ENCODE assay signal across 8 cellular contexts in the genomic region with DNA sequence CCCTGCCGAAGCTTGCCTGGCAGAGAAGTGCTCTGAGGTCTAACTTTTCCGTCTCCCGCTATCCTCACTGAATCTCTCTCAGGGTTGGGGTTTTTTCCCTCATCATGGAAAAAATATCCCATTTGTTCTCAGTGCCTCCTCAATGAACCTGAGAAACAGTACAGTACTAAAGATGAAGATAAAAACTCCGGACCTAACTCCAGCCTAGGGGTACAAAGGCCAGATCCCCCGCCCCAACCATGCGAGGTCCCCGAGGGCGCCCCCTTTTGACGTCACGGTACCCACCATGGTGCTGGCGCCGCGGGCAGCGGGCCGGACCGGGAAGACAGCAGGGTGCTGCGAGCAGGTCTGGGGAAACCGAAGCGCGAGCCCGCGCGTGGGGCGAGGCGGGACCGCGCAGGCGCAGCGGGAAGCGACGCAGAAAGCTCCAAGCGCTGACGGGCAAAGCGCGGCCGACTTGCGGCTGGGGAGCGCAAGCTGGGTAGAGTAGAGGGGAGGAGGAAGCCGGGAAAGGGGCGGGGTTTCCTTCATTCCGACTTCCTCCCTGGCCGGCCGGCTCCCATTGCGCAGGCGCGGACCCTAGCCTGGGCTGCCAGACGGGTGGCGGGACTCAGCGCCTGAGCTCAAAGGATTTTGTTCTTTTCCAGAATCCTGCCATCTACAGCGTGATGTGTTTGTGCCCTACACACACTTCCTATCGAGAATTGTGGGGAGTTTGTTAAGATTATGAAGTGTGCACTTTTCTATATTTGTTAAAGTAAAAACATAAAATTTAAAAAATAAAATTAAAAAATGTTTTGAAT. TPM values are rescaled to one million over a fixed set of nuclear protein-coding genes. Genes with fewer than 3 reads are reported as not detected.
A peak's percentile ranks its signal among the peaks of the same experiment; 100 is the strongest.
DNase-seq lines count a peak whose midpoint lies in the region; ATAC-seq and TF ChIP-seq lines count a peak whose summit lies in the region.

TSS of gene LSM2 (minus strand) at position 497 of the 803 bp plus-strand sequence. CDS start at position 288, 209 bp downstream.

- peak within 1 kb of the TSS; percentile 93 for H3K4me3 Mint-ChIP-seq in activated T-cell treated with anti-CD3 and anti-CD28 coated beads, Interleukin-2, amount 50 U/mL, for 24 hours

- peak within 1 kb of the TSS; percentile 89 for H3K4me2 ChIP-seq in PC-3 (ENCODE audit: low read length)

- peak within 1 kb of the TSS; percentile 98 for H3K4me3 ChIP-seq in Jurkat, Clone E6-1 (ENCODE audit: low read length)
- H3K4me3 ChIP-seq in PC-3 (ENCODE audit: low read length) (peak within 1 kb of the TSS; percentile 73), muscle layer of colon (ENCODE audit: low read depth in 1 of 2, low read length in 2 of 2) (peak within 1 kb of the TSS; percentile 67 to 84)

- peak; percentile 78 for ATAC-seq in GM21576 (IDR thresholded peaks at IDR 0.05; ENCODE audit: unreplicated experiment)
- ATAC-seq in PC-3, result peak; percentile 99

- CTCF ChIA-PET in PC-3 (lab: Charles Lee), result interaction anchor here (0.6 to 1.0 kb wide), 7 partner anchors 9 to 361 kb away, joined by 3 to 16 read pairs (median 4); partner anchors contain the start of genes HSPA1A, HSPA1L and VARS1

- no peaks in the 10 kb centered on the region for H3K9me2 ChIP-seq in PC-3 (replicated peaks; ENCODE audit: low read length)

- no peaks in the 10 kb centered on the region for H3K9me3 Mint-ChIP-seq in activated T-cell treated with anti-CD3 and anti-CD28 coated beads, Interleukin-2, amount 50 U/mL, for 24 hours

- H4K20me1 ChIP-seq in PC-3 (ENCODE audit: low read length), result no peaks in the 10 kb centered on the region

- H3K36me3 ChIP-seq in PC-3 (ENCODE audit: low read depth, low read length) (no peaks in the 10 kb centered on the region), muscle layer of colon (ENCODE audit: insufficient read depth, low read length) (peaks cover 7% of the 10 kb centered on the region)

- H3K27me3 ChIP-seq in PC-3 (ENCODE audit: low read length) (no peaks in the 10 kb centered on the region), muscle layer of colon (ENCODE audit: control insufficient read depth in 1 of 2, insufficient read depth in 2 of 2, low read length in 2 of 2) (no peaks in the 10 kb centered on the region)

- intact Hi-C loops in PC-3 (cut with micrococcal nuclease), result no loop called here

- no peaks in the 10 kb centered on the region for H3F3A ChIP-seq in PC-3 (ENCODE audit: low read length, unreplicated experiment)

- H3K79me2 ChIP-seq in PC-3 (ENCODE audit: low read length), result peaks cover 34% of the 10 kb centered on the region

- BruUV-seq in PC-3 (replicated peaks; lab: Mats Ljungman, UMichigan), result no TSS peak

- peaks cover 54% of the 10 kb centered on the region for H3K36me3 Mint-ChIP-seq in activated T-cell treated with anti-CD3 and anti-CD28 coated beads, Interleukin-2, amount 50 U/mL, for 24 hours (ENCODE audit: low read depth)

- peak; percentile 84 for TF ChIP-seq POLR2A in erythroblast (IDR thresholded peaks at IDR 0.05; ENCODE audit: low read length)

- H3K27ac Mint-ChIP-seq in activated T-cell treated with anti-CD3 and anti-CD28 coated beads, Interleukin-2, amount 50 U/mL, for 24 hours, result peak within 1 kb of the TSS; percentile 98

- TF ChIP-seq CTCF in PC-3 (conservative IDR thresholded peaks at IDR 0.05; ENCODE audit: low read depth, low read length), result peak; percentile 55

- POLR2A ChIA-PET in PC-3 (lab: Charles Lee; ENCODE audit: unreplicated experiment), result interaction anchor here (0.6 to 1.6 kb wide), 7 partner anchors 8 to 165 kb away, joined by 3 to 21 read pairs (median 4); partner anchors contain the start of genes HSPA1A, HSPA1B and HSPA1L

- H3K4me1 ChIP-seq in PC-3 (ENCODE audit: insufficient read depth, low read length), result peaks cover 6% of the 10 kb centered on the region
- H3K4me1 ChIP-seq in muscle layer of colon (ENCODE audit: insufficient read depth, low read length), result peaks cover 11% of the 10 kb centered on the region

- no peaks in the 10 kb centered on the region for H3K27me3 Mint-ChIP-seq in activated T-cell treated with anti-CD3 and anti-CD28 coated beads, Interleukin-2, amount 50 U/mL, for 24 hours

- H3K9ac ChIP-seq in PC-3 (ENCODE audit: low read length) (peak within 1 kb of the TSS; percentile 86), muscle layer of colon (ENCODE audit: low read length) (peak within 1 kb of the TSS; percentile 99)

- H3K4me1 Mint-ChIP-seq in activated T-cell treated with anti-CD3 and anti-CD28 coated beads, Interleukin-2, amount 50 U/mL, for 24 hours (ENCODE audit: low read depth), result peaks cover 32% of the 10 kb centered on the region

- H2AFZ ChIP-seq in PC-3 (ENCODE audit: low read length), result peak within 1 kb of the TSS; percentile 77

- no peaks in the 10 kb centered on the region for H3K9me3 ChIP-seq in PC-3 (ENCODE audit: low read length)
- no peaks in the 10 kb centered on the region for H3K9me3 ChIP-seq in muscle layer of colon (ENCODE audit: low read length)

- peak; percentile 93 for DNase-seq in DMS153 treated with DMSO at 0.1 percent for 48 hours (lab: John Stamatoyannopoulos, UW; ENCODE audit: unreplicated experiment)
- peak; percentile 92 for DNase-seq in Jurkat, Clone E6-1 (ENCODE audit: low read depth, low spot score)
- peak; percentile 96 for DNase-seq in PC-3
- DNase-seq in activated T-cell treated with anti-CD3 and anti-CD28 coated beads, Interleukin-2, amount 50 U/mL, for 24 hours, result peak; percentile 96
- DNase-seq in erythroblast (lab: John Stamatoyannopoulos, UW), result peak; percentile 96 to 99
- peak; percentile 86 for DNase-seq in stimulated activated CD8-positive, alpha-beta memory T cell treated with anti-CD3 and anti-CD28 coated beads, Interleukin-7, amount 100 ng/mL, for 24 hours (ENCODE audit: low read depth)

- H3K27ac ChIP-seq in PC-3 (ENCODE audit: low read length) (peak within 1 kb of the TSS; percentile 53), muscle layer of colon (ENCODE audit: low read depth, low read length) (peak within 1 kb of the TSS; percentile 95)

RNA-seq across cellular contexts. Expression of gene LSM2, which starts in this region (rescaled TPM):
- 241 TPM for polyA plus RNA-seq in Jurkat, Clone E6-1 (2012; ENCODE audit: insufficient read depth, insufficient read length)
- total RNA-seq in PC-3 (2014; rRNA removed), result 93.7 and 143 TPM in 2 replicates

Comparison
In these comparisons a context has a peak if more than half of its experiments do, and no peak if none do; other contexts are left out.
1. Peak in every context shown above with its lines: DNase-seq, ATAC-seq, H3K4me3 ChIP-seq and H3K27ac ChIP-seq.